ENCODE assay signal across 1 cellular context in the genomic region with DNA sequence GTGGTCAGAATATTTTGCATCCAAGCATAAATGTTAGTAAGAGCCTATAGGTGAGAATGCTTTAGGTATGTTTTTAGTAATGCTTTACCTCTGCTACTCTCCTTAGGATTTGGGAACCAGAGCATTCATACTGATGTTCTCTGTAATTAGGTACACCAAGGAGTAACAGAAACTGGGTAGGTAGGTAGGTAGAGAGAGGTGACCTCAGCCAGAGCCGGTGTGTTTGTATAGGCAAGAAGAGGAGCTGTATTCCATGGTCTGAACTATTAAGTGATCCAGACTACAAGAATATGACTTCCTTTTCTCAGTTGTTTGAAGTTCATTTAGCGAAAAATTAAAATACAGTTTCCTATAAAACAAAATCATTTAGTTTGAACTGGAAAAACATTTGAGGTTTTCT.
TF ChIP-seq lines count a peak whose summit lies in the region.

No MANE protein-coding gene starts in this region.

TF ChIP-seq in GM12878, 131 proteins besides CTCF, POLR2A, EP300 and RAD21 (continued from another document):
- TF ChIP-seq, protein P1, sequence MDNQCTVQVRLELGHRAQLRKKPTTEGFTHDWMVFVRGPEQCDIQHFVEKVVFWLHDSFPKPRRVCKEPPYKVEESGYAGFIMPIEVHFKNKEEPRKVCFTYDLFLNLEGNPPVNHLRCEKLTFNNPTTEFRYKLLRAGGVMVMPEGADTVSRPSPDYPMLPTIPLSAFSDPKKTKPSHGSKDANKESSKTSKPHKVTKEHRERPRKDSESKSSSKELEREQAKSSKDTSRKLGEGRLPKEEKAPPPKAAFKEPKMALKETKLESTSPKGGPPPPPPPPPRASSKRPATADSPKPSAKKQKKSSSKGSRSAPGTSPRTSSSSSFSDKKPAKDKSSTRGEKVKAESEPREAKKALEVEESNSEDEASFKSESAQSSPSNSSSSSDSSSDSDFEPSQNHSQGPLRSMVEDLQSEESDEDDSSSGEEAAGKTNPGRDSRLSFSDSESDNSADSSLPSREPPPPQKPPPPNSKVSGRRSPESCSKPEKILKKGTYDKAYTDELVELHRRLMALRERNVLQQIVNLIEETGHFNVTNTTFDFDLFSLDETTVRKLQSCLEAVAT (IDR thresholded peaks at IDR 0.05), result no peak
- TF ChIP-seq SMAD5 (IDR thresholded peaks at IDR 0.05; ENCODE audit: low read depth) (no peak), NR2C2 (IDR thresholded peaks at IDR 0.05; ENCODE audit: borderline replicate concordance, control insufficient read depth, insufficient read length, low read depth) (no peak), RUNX3 (IDR thresholded peaks at IDR 0.05; ENCODE audit: low read length) (no peak), USF2 (IDR thresholded peaks at IDR 0.05; ENCODE audit: borderline replicate concordance, low read depth, low read length) (no peak), BCL11A (IDR thresholded peaks at IDR 0.05; ENCODE audit: low read depth, low read length) (no peak), ATF2 (IDR thresholded peaks at IDR 0.05; ENCODE audit: low read length) (no peak), SPI1 (IDR thresholded peaks at IDR 0.05; ENCODE audit: borderline replicate concordance, insufficient read depth, low read depth, low read length) (no peak), SMAD1 (IDR thresholded peaks at IDR 0.05; ENCODE audit: low read depth, partially characterized antibody) (no peak), MYC (IDR thresholded peaks at IDR 0.05; ENCODE audit: insufficient read depth, insufficient read length, insufficient replicate concordance, low read length, severe bottlenecking) (no peak)
- TF ChIP-seq, protein P2, sequence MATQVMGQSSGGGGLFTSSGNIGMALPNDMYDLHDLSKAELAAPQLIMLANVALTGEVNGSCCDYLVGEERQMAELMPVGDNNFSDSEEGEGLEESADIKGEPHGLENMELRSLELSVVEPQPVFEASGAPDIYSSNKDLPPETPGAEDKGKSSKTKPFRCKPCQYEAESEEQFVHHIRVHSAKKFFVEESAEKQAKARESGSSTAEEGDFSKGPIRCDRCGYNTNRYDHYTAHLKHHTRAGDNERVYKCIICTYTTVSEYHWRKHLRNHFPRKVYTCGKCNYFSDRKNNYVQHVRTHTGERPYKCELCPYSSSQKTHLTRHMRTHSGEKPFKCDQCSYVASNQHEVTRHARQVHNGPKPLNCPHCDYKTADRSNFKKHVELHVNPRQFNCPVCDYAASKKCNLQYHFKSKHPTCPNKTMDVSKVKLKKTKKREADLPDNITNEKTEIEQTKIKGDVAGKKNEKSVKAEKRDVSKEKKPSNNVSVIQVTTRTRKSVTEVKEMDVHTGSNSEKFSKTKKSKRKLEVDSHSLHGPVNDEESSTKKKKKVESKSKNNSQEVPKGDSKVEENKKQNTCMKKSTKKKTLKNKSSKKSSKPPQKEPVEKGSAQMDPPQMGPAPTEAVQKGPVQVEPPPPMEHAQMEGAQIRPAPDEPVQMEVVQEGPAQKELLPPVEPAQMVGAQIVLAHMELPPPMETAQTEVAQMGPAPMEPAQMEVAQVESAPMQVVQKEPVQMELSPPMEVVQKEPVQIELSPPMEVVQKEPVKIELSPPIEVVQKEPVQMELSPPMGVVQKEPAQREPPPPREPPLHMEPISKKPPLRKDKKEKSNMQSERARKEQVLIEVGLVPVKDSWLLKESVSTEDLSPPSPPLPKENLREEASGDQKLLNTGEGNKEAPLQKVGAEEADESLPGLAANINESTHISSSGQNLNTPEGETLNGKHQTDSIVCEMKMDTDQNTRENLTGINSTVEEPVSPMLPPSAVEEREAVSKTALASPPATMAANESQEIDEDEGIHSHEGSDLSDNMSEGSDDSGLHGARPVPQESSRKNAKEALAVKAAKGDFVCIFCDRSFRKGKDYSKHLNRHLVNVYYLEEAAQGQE (IDR thresholded peaks at IDR 0.05; ENCODE audit: low read depth, low read length), result no peak
